Comparison of ENCODE assay signal across 1 cellular context in the genomic region with DNA sequence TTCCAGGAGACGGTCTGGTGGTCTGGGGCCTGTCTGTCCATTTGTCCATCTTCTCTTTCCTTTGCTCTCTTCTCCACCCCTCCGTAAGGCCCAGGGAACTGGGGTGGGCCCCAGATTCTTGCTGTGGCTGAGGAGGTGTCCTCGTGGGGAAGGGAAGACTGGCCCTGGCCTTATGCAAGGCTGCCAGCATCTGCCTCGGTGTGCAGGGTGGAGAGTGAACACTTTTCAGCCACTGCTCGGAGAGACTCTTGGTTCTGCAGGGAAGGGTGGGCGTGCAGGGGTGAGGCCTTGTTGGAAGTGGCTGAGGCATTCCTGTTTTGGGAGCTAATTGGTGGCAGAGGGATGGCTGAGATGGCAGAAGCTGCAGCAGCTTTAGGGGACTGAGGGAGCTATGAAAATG.
TF ChIP-seq lines count a peak whose summit lies in the region.

No MANE protein-coding gene starts in this region.

TF ChIP-seq in HEK293, 187 proteins besides CTCF, POLR2A, EP300 and RAD21:
- TF ChIP-seq EGR2 (tag by site-specific recombination; IDR thresholded peaks at IDR 0.05; ENCODE audit: low read depth) = 0 out of 2 replicates have a peak, but pooled peaks have one; percentile 15
- no peak for TF ChIP-seq ZSCAN23 (tag by site-specific recombination; IDR thresholded peaks at IDR 0.05)
- no peak for TF ChIP-seq ZNF837 (tag by site-specific recombination; IDR thresholded peaks at IDR 0.05)
- no peak for TF ChIP-seq HOXC10 (CRISPR knock-in tag; IDR thresholded peaks at IDR 0.05)
- TF ChIP-seq, protein P1, sequence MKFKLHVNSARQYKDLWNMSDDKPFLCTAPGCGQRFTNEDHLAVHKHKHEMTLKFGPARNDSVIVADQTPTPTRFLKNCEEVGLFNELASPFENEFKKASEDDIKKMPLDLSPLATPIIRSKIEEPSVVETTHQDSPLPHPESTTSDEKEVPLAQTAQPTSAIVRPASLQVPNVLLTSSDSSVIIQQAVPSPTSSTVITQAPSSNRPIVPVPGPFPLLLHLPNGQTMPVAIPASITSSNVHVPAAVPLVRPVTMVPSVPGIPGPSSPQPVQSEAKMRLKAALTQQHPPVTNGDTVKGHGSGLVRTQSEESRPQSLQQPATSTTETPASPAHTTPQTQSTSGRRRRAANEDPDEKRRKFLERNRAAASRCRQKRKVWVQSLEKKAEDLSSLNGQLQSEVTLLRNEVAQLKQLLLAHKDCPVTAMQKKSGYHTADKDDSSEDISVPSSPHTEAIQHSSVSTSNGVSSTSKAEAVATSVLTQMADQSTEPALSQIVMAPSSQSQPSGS (tag by site-specific recombination; IDR thresholded peaks at IDR 0.05; ENCODE audit: low read depth) = no peak
- no peak for TF ChIP-seq ZNF155 (tag by site-specific recombination; IDR thresholded peaks at IDR 0.05)
- no peak for TF ChIP-seq ZFHX2 (tag by site-specific recombination; conservative IDR thresholded peaks at IDR 0.05)
- no peak for TF ChIP-seq ZNF544 (tag by site-specific recombination; IDR thresholded peaks at IDR 0.05)
